ENCODE assay signal across 22 cellular contexts in the genomic region with DNA sequence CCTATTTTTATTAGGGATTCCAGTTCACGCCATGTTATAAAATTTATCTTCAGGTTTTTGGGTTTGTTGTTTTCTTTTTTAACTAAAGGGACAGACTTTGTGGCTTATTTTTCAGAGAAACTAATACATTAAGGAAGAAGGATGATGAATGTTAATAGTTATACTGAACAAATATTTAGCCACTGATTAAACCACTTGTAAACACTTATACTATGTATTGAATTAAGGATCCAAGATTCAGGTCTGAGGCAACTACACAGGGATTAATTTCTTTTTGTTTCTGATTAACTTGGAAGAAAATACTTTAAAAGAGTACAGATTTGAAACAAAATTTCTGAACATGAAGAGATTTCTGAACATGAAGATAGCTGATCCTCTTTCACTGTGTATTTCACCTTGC.
"Had no signal": no experiment of that assay in that cellular context is flagged by ENCODE, and none has a peak within 500 bp of the region (broad histone marks: within the 10 kb centered on the region; RNA-seq: fewer than 3 reads in every experiment).

No MANE protein-coding gene starts in this region.

- H3K36me3 Mint-ChIP-seq: naive thymus-derived CD8-positive, alpha-beta T cell; stimulated activated memory B cell treated with anti-CD40 and anti-IgM and Interleukin-4, amounts not matched to agents 10 μg/mL and 1 μg/mL and 100 μg/mL, for 72 hours had no signal

- H3K4me1 Mint-ChIP-seq: naive thymus-derived CD8-positive, alpha-beta T cell; stimulated activated memory B cell treated with anti-CD40 and anti-IgM and Interleukin-4, amounts not matched to agents 10 μg/mL and 1 μg/mL and 100 μg/mL, for 72 hours had no signal

- H3K27me3 Mint-ChIP-seq: stimulated activated memory B cell treated with anti-CD40 and anti-IgM and Interleukin-4, amounts not matched to agents 10 μg/mL and 1 μg/mL and 100 μg/mL, for 72 hours had no signal

- H3K27ac ChIP-seq: heart left ventricle, pancreas, prostate gland, right lobe of liver, stomach, thoracic aorta had no signal

- H3K27ac Mint-ChIP-seq: naive thymus-derived CD8-positive, alpha-beta T cell; stimulated activated memory B cell treated with anti-CD40 and anti-IgM and Interleukin-4, amounts not matched to agents 10 μg/mL and 1 μg/mL and 100 μg/mL, for 72 hours had no signal

- H3K4me3 Mint-ChIP-seq: naive thymus-derived CD8-positive, alpha-beta T cell; stimulated activated memory B cell treated with anti-CD40 and anti-IgM and Interleukin-4, amounts not matched to agents 10 μg/mL and 1 μg/mL and 100 μg/mL, for 72 hours had no signal

- H3K9me3 Mint-ChIP-seq: naive thymus-derived CD8-positive, alpha-beta T cell; stimulated activated memory B cell treated with anti-CD40 and anti-IgM and Interleukin-4, amounts not matched to agents 10 μg/mL and 1 μg/mL and 100 μg/mL, for 72 hours had no signal

- ATAC-seq: esophagus mucosa; heart left ventricle; left colon; mucosa of descending colon; naive thymus-derived CD8-positive, alpha-beta T cell; pancreas; right lobe of liver; stimulated activated memory B cell treated with anti-CD40 and anti-IgM and Interleukin-4, amounts not matched to agents 10 μg/mL and 1 μg/mL and 100 μg/mL, for 72 hours had no signal

- FAIRE-seq: frontal cortex had no signal

- DNase-seq: cortex of kidney; effector memory CD4-positive, alpha-beta T cell; heart left ventricle; hippocampal formation; left colon; mucosa of descending colon; naive thymus-derived CD8-positive, alpha-beta T cell; occipital lobe; pancreas; retina; right lobe of liver; stimulated activated CD4-positive, alpha-beta T cell treated with anti-CD3 and anti-CD28 coated beads, Interleukin-15, amount 100 ng/mL, for 24 hours; stimulated activated CD4-positive, alpha-beta T cell treated with anti-CD3 and anti-CD28 coated beads, Interleukin-1b, Interleukin-23, amount 100 ng/mL, for 48 hours; stimulated activated CD4-positive, alpha-beta T cell treated with anti-CD3 and anti-CD28 coated beads, Interleukin-4, amount 100 ng/mL, for 24 hours; stomach; substantia nigra; trophoblast cell had no signal
